ENCODE assay signal across 8 cellular contexts in the genomic region with DNA sequence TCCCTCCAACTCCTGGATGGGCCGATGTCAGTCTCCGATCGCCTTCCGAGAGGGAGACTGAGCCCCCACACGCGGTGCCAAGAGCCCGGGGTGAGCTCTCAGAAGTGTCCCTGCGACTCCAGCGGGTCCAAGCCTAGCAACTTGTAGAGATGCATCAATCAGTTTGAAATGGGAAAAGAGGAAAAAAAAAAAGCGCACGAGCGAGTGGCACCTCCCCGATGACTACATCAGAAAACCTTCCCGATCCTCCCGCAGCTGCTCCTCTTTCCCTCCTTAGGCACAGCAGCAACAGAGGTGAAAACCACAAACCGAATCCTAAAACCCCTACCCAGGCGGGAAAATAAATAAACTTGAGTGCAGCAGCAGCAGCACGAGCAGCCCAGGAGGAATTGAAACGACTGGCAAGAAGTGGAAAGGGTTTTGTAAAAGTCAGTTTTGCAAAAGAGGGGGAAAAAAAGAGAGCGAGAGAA. TPM values are rescaled to one million over a fixed set of nuclear protein-coding genes. Genes with fewer than 3 reads are reported as not detected.
A peak's percentile ranks its signal among the peaks of the same experiment; 100 is the strongest.
DNase-seq lines count a peak whose midpoint lies in the region; ATAC-seq and TF ChIP-seq lines count a peak whose summit lies in the region.

No MANE protein-coding gene starts in this region.

- H3K4me3 ChIP-seq in HUES48 (ENCODE audit: low read depth, low read length) (peak overlapping the region; percentile 90), dorsolateral prefrontal cortex (peak overlapping the region; percentile 46 to 83 (median 71)), mucosa of descending colon (peak overlapping the region; percentile 37), aorta (ENCODE audit: low read length in 2 of 2) (peak overlapping the region; percentile 52 to 85)

- H3K9ac ChIP-seq in ES-I3 (ENCODE audit: low read depth, low read length) = peak overlapping the region; percentile 85
- H3K9ac ChIP-seq in HUES48 (ENCODE audit: low read depth, low read length) = peak overlapping the region; percentile 66; the same call in 1 of the 2 replicates

- intact Hi-C loops in dorsolateral prefrontal cortex (cut with DNase I) = loop anchor here (10.0 kb wide), 2 partner anchors 97 to 607 kb away; no protein-coding TSS in a partner anchor
- intact Hi-C loops in mucosa of descending colon (cut with DNase I, micrococcal nuclease) = no loop called here
- intact Hi-C loops in aorta (cut with DNase I) = loop anchor here (5.0 to 10.0 kb wide), 3 partner anchors 247 to 1557 kb away; no protein-coding TSS in a partner anchor

- DNase-seq in RPMI8226 (peak; percentile 52), dorsolateral prefrontal cortex (peak in 1 of 10 donors; percentile 28), mucosa of descending colon (no peak), aorta (no peak)
- DNase-seq in stimulated activated CD8-positive, alpha-beta memory T cell treated with anti-CD3 and anti-CD28 coated beads, Interleukin-4, amount 100 ng/mL, for 48 hours = no peak

- ATAC-seq in mucosa of descending colon = peak; percentile 1
- ATAC-seq in aorta (ENCODE audit: low FRiP score) = no peak
- no peak for ATAC-seq in HG02571 (IDR thresholded peaks at IDR 0.05; ENCODE audit: unreplicated experiment)

- H3K4me1 ChIP-seq in ES-I3 (ENCODE audit: insufficient read depth, low read length) = peaks cover 14% of the 10 kb centered on the region; the same call in 1 of the 2 replicates
- H3K4me1 ChIP-seq in HUES48 (ENCODE audit: control insufficient read depth, insufficient read depth, low read length) = peaks cover 30% of the 10 kb centered on the region
- H3K4me1 ChIP-seq in mucosa of descending colon (ENCODE audit: low read depth) = peaks cover 10% of the 10 kb centered on the region
- H3K4me1 ChIP-seq in aorta (ENCODE audit: control insufficient read depth in 1 of 2, insufficient read depth in 2 of 2, low read length in 2 of 2) = no peaks in the 10 kb centered on the region

- WGBS in aorta, 2 donors = 0 to 1% methylated on average over 20 of the region's 20 CpGs

- H3K36me3 ChIP-seq in ES-I3 (ENCODE audit: insufficient read depth, low read length) (no peaks in the 10 kb centered on the region), HUES48 (ENCODE audit: control insufficient read depth, insufficient read depth, low read length) (no peaks in the 10 kb centered on the region), mucosa of descending colon (ENCODE audit: low read depth) (no peaks in the 10 kb centered on the region), aorta (ENCODE audit: control insufficient read depth in 1 of 2, insufficient read depth in 2 of 2, low read length in 1 of 2) (no peaks in the 10 kb centered on the region)

- no peak for TF ChIP-seq CTCF in dorsolateral prefrontal cortex (IDR thresholded peaks at IDR 0.05 in 54 of 56, conservative IDR thresholded peaks at IDR 0.05 in 2 of 56; ENCODE audit: low read depth in 1 of 56, partially characterized antibody in 56 of 56)
- no peak for TF ChIP-seq CTCF in mucosa of descending colon (IDR thresholded peaks at IDR 0.05)

- H3K9me3 ChIP-seq in ES-I3 (ENCODE audit: control insufficient read depth, insufficient read depth, low read length) = no peaks in the 10 kb centered on the region
- H3K9me3 ChIP-seq in HUES48 (ENCODE audit: control insufficient read depth, insufficient read depth, low read length) = no peaks in the 10 kb centered on the region
- no peaks in the 10 kb centered on the region for H3K9me3 ChIP-seq in mucosa of descending colon
- no peaks in the 10 kb centered on the region for H3K9me3 ChIP-seq in aorta (ENCODE audit: control insufficient read depth, low read length)

- peaks cover 19% of the 10 kb centered on the region for H3K27me3 ChIP-seq in HUES48 (ENCODE audit: control insufficient read depth, insufficient read depth, low read length)
- H3K27me3 ChIP-seq in dorsolateral prefrontal cortex = peaks cover 0 to 25% (median 0%) of the 10 kb centered on the region in 45 donors
- no peaks in the 10 kb centered on the region for H3K27me3 ChIP-seq in aorta (ENCODE audit: control insufficient read depth in 1 of 2, insufficient read depth in 2 of 2, low read length in 1 of 2)

- H3K27ac ChIP-seq in HUES48 (ENCODE audit: low read depth, low read length) (peak overlapping the region; percentile 86), dorsolateral prefrontal cortex (peak overlapping the region in 58 of 59 donors; percentile 8 to 94 (median 81)), aorta (ENCODE audit: low read depth in 1 of 2, low read length in 2 of 2) (peak overlapping the region in 1 of 2 donors; percentile 43)

RNA-seq across cellular contexts. Expression of gene EFNA5, which starts 1.0 kb away (rescaled TPM):
- total RNA-seq in dorsolateral prefrontal cortex = 10 to 100 TPM; 29.9 to 90.2 (median 56.1) TPM
- total RNA-seq in mucosa of descending colon = 10 to 100 TPM; 12.7 to 14.4 (median 14.3) TPM
- 10 to 100 TPM; 11.5 to 11.8 TPM for total RNA-seq in aorta
- 1 to 10 TPM; 4.2 to 5.0 TPM for polyA plus RNA-seq in aorta

Comparison
In these comparisons a context has a peak if more than half of its experiments do, and no peak if none do; other contexts are left out.
1. H3K4me3 ChIP-seq: peak in every context shown above with its lines; median percentile 90 in HUES48; 71 in dorsolateral prefrontal cortex; 68 in aorta; 37 in mucosa of descending colon.
2. intact Hi-C loops: an anchor here in dorsolateral prefrontal cortex (10.0 kb wide) and aorta (5.0 to 10.0 kb wide); none called in mucosa of descending colon.